10 cellular contexts compared by ENCODE assay signal in the genomic region with DNA sequence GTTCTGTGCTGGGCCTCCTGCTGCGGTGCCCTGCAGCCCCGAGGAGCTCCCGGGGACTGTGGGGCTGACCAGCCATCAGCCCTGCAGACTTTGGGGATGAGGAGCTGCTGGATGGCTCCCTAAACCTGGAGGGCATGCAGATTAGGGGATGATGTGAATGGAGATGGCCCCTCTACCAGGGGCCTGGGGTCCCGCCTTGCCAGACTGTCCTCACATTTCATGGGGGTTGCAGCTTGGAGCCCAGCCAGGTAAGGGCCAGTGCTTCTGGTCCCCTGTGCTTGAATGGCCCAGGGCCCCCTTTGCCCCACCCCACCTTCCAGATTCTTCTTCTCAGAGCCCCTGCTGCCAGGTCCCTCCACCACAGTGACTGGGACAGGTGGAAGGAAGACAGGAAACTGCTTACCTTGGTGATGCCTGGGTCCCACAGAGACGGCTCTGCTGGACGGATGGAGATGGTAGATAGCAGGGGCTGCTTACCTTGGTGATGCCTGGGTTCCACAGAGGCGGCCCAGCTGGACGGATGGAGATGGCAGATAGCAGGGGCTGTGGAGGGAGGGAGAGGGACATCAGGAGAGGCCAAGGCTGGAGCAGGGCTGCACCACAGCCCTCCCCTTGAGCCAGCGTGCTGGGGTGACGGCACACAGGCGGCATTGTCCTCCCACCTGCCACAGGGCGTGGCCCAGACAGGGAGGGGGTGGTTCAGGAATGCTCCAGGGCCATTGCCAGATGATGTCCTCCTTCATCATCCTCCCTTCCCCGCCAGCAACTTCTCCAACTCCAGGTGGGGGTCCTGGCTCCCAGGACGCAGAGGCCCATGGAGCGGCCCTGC. TPM values are rescaled to one million over a fixed set of nuclear protein-coding genes. Genes with fewer than 3 reads are reported as not detected.
DNase-seq lines count a peak whose midpoint lies in the region; ATAC-seq and TF ChIP-seq lines count a peak whose summit lies in the region.
"Had no signal": no experiment of that assay in that cellular context is flagged by ENCODE, and none has a peak within 500 bp of the region (broad histone marks: within the 10 kb centered on the region; RNA-seq: fewer than 3 reads in every experiment).

A gene (minus strand): TSS at position 632 of the 829 bp plus-strand sequence. CDS start 556 bp downstream, at position 76.

- no peak for TF ChIP-seq EP300 in sigmoid colon (IDR thresholded peaks at IDR 0.05)
- no peak for TF ChIP-seq EP300 in ovary (IDR thresholded peaks at IDR 0.05)

- H3K27ac Mint-ChIP-seq in CD4-positive, alpha-beta T cell = peak within 1 kb of the TSS; percentile 100
- H3K27ac Mint-ChIP-seq in effector memory CD8-positive, alpha-beta T cell = peak within 1 kb of the TSS; percentile 99 to 100

- no peaks in the 10 kb centered on the region for H3K27me3 ChIP-seq in CD4-positive, alpha-beta T cell (ENCODE audit: control insufficient read depth, insufficient read depth, low read length)
- H3K27me3 ChIP-seq in NT2/D1 (ENCODE audit: insufficient read depth, insufficient read length) = no peaks in the 10 kb centered on the region
- H3K27me3 ChIP-seq in sigmoid colon = no peaks in the 10 kb centered on the region
- no peaks in the 10 kb centered on the region for H3K27me3 ChIP-seq in ovary

- 52 to 79% methylated on average over 15 of the region's 15 CpGs for WGBS in sigmoid colon, 2 donors
- 87 to 89% (median 88%) methylated on average over 14 to 15 of the region's 15 CpGs for WGBS in ovary, 3 donors

- peak within 1 kb of the TSS; percentile 67 for H3K9ac ChIP-seq in NT2/D1 (ENCODE audit: insufficient read length, low read depth)

- TF ChIP-seq CTCF in CD4-positive, alpha-beta T cell (IDR thresholded peaks at IDR 0.05) = no peak
- TF ChIP-seq CTCF in sigmoid colon (IDR thresholded peaks at IDR 0.05) (no peak), ovary (IDR thresholded peaks at IDR 0.05) (no peak)

- no peak within 1 kb of the TSS for H3K4me3 ChIP-seq in NT2/D1 (ENCODE audit: insufficient read length, low read depth)
- peak within 1 kb of the TSS in 3 of 4 donors; percentile 7 to 28 (median 17) for H3K4me3 ChIP-seq in sigmoid colon
- H3K4me3 ChIP-seq in ovary = no peak within 1 kb of the TSS

- TF ChIP-seq POLR2A in sigmoid colon (IDR thresholded peaks at IDR 0.05) (no peak), ovary (IDR thresholded peaks at IDR 0.05) (no peak)

- H3K27ac ChIP-seq in CD4-positive, alpha-beta T cell (ENCODE audit: low read depth, low read length) = peak within 1 kb of the TSS; percentile 92
- H3K27ac ChIP-seq in sigmoid colon (peak within 1 kb of the TSS; percentile 36 to 58 (median 44)), ovary (peak within 1 kb of the TSS in 1 of 2 donors; percentile 71)

- H3K4me1 Mint-ChIP-seq in CD4-positive, alpha-beta T cell (ENCODE audit: low read depth) = peaks cover 68% of the 10 kb centered on the region
- H3K4me1 Mint-ChIP-seq in effector memory CD8-positive, alpha-beta T cell (ENCODE audit: low read depth in 2 of 2) = peaks cover 39 to 45% of the 10 kb centered on the region in 2 donors

- H3K36me3 ChIP-seq in NT2/D1 (ENCODE audit: insufficient read depth, insufficient read length, low read length) (no peaks in the 10 kb centered on the region), sigmoid colon (no peaks in the 10 kb centered on the region), ovary (no peaks in the 10 kb centered on the region)

- H3K36me3 Mint-ChIP-seq in CD4-positive, alpha-beta T cell (ENCODE audit: low read depth) = peaks cover 19% of the 10 kb centered on the region
- peaks cover 38% of the 10 kb centered on the region for H3K36me3 Mint-ChIP-seq in effector memory CD8-positive, alpha-beta T cell (ENCODE audit: insufficient read depth)

- H3K4me1 ChIP-seq in NT2/D1 (ENCODE audit: insufficient read depth, insufficient read length) (peaks cover 33% of the 10 kb centered on the region), sigmoid colon (peaks cover 0 to 36% (median 28%) of the 10 kb centered on the region in 4 donors), ovary (ENCODE audit: insufficient read depth) (peaks cover 12% of the 10 kb centered on the region)

- POLR2A ChIA-PET in CD4-positive, alpha-beta T cell (lab: Charles Lee) = interaction anchor here (1.0 to 4.1 kb wide), 10 partner anchors 11 to 119 kb away, joined by 3 to 24 read pairs (median 9); a partner anchor contains a TSS

- no peak for ATAC-seq in CD4-positive, alpha-beta T cell (ENCODE audit: poor library complexity)
- ATAC-seq in effector memory CD8-positive, alpha-beta T cell (replicated peaks) = no peak
- ATAC-seq in HG02759 (IDR thresholded peaks at IDR 0.05; ENCODE audit: unreplicated experiment) (no peak), GM21576 (IDR thresholded peaks at IDR 0.05; ENCODE audit: unreplicated experiment) (no peak)

- H3K27me3 Mint-ChIP-seq in CD4-positive, alpha-beta T cell = no peaks in the 10 kb centered on the region
- no peaks in the 10 kb centered on the region for H3K27me3 Mint-ChIP-seq in effector memory CD8-positive, alpha-beta T cell

- no peaks in the 10 kb centered on the region for H3K9me3 ChIP-seq in CD4-positive, alpha-beta T cell (ENCODE audit: control insufficient read depth, low read length)
- no peaks in the 10 kb centered on the region for H3K9me3 ChIP-seq in NT2/D1 (ENCODE audit: insufficient read depth, low read length)
- no peaks in the 10 kb centered on the region for H3K9me3 ChIP-seq in sigmoid colon
- H3K9me3 ChIP-seq in ovary = no peaks in the 10 kb centered on the region

- intact Hi-C loops in CD4-positive, alpha-beta T cell (cut with DNase I, micrococcal nuclease) = loop anchor here in 1 of 2 experiments (2.0 kb wide), 3 partner anchors 43 to 119 kb away; a partner anchor contains a TSS
- intact Hi-C loops in sigmoid colon (cut with DNase I) (no loop called here), ovary (cut with DNase I) (no loop called here)

- CTCF ChIA-PET in CD4-positive, alpha-beta T cell (lab: Charles Lee) = interaction anchor here (0.6 to 2.7 kb wide), 8 partner anchors 10 to 233 kb away, joined by 3 to 39 read pairs (median 11); a partner anchor contains a TSS

- H3K4me3 Mint-ChIP-seq in CD4-positive, alpha-beta T cell = peak within 1 kb of the TSS; percentile 83
- peak within 1 kb of the TSS; percentile 81 to 84 for H3K4me3 Mint-ChIP-seq in effector memory CD8-positive, alpha-beta T cell

- H3K9me3 Mint-ChIP-seq in CD4-positive, alpha-beta T cell = no peaks in the 10 kb centered on the region
- no peaks in the 10 kb centered on the region for H3K9me3 Mint-ChIP-seq in effector memory CD8-positive, alpha-beta T cell

- no peak for DNase-seq in CD4-positive, alpha-beta T cell
- DNase-seq in NT2/D1 (ENCODE audit: low read depth, low spot score) = no peak
- DNase-seq in effector memory CD8-positive, alpha-beta T cell = no peak
- no peak for DNase-seq in sigmoid colon
- DNase-seq in ovary = no peak
- no peak for DNase-seq in DMS53 (lab: John Stamatoyannopoulos, UW)
- DNase-seq: kidney glomerular epithelial cell, SW 1271 had no signal

RNA-seq across cellular contexts. Expression of the gene that starts here (rescaled TPM):
- 1 to 10 TPM; 2.2 to 2.3 TPM for total RNA-seq in CD4-positive, alpha-beta T cell
- total RNA-seq in sigmoid colon (1 to 10 TPM in 1 of 4 donors, under 1 TPM in 3; under 0.01 to 1.7 (median 0.26) TPM), ovary (1 to 10 TPM in 2 of 7 donors, under 1 TPM in 5; 0.30 to 1.5 (median 0.77) TPM)
- polyA plus RNA-seq in sigmoid colon (1 to 10 TPM in 1 of 3 donors, under 1 TPM in 2; 0.60 to 2.3 (median 0.92) TPM), ovary (under 1 TPM; 0.28 to 0.80 TPM)

Comparison
In these comparisons a context has a peak if more than half of its experiments do, and no peak if none do; other contexts are left out.
1. H3K4me3 ChIP-seq: peak in sigmoid colon (3 of 4); none in NT2/D1 (single experiment) and ovary (single experiment).